ENCODE assay signal across 1 cellular context in genomic region chr7:44769381-44770209, GRCh38.
A peak's percentile ranks its signal among the peaks of the same experiment; 100 is the strongest.
TF ChIP-seq lines count a peak whose summit lies in the region.

No MANE protein-coding gene starts in this region.

TF ChIP-seq in GM12878, 131 proteins besides CTCF, POLR2A, EP300 and RAD21:
- TF ChIP-seq, protein P1, sequence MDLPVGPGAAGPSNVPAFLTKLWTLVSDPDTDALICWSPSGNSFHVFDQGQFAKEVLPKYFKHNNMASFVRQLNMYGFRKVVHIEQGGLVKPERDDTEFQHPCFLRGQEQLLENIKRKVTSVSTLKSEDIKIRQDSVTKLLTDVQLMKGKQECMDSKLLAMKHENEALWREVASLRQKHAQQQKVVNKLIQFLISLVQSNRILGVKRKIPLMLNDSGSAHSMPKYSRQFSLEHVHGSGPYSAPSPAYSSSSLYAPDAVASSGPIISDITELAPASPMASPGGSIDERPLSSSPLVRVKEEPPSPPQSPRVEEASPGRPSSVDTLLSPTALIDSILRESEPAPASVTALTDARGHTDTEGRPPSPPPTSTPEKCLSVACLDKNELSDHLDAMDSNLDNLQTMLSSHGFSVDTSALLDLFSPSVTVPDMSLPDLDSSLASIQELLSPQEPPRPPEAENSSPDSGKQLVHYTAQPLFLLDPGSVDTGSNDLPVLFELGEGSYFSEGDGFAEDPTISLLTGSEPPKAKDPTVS (IDR thresholded peaks at IDR 0.05; ENCODE audit: low read depth, low read length): no peak
- TF ChIP-seq ELK1 (IDR thresholded peaks at IDR 0.05; ENCODE audit: low read depth, low read length) (no peak), ATF2 (IDR thresholded peaks at IDR 0.05; ENCODE audit: low read length) (peak; percentile 33; the same call in 1 of the 2 replicates), CREM (IDR thresholded peaks at IDR 0.05; ENCODE audit: low read depth) (peak; percentile 31; the same call in 1 of the 2 replicates), POU2F2 (IDR thresholded peaks at IDR 0.05; ENCODE audit: borderline replicate concordance, low read depth, low read length) (0 out of 3 replicates have a peak, but pooled peaks have one; percentile 18), MLLT1 (IDR thresholded peaks at IDR 0.05) (0 out of 2 replicates have a peak, but pooled peaks have one; percentile 15), ZSCAN29 (IDR thresholded peaks at IDR 0.05) (no peak), TARDBP (IDR thresholded peaks at IDR 0.05; ENCODE audit: borderline replicate concordance) (no peak), NR2F1 (conservative IDR thresholded peaks at IDR 0.05) (peak; percentile 82), ATF3 (IDR thresholded peaks at IDR 0.05; ENCODE audit: borderline replicate concordance, extremely low read depth, low read depth, low read length) (no peak), SUPT20H (IDR thresholded peaks at IDR 0.05; ENCODE audit: borderline replicate concordance, control insufficient read depth, low read depth, low read length) (no peak), SREBF2 (IDR thresholded peaks at IDR 0.05; ENCODE audit: low read length) (no peak), BHLHE40 (IDR thresholded peaks at IDR 0.05; ENCODE audit: borderline replicate concordance in 1 of 2, low read depth in 2 of 2, low read length in 1 of 2) (peak; percentile 29 to 59; a peak in 1 of 4 replicates), MTA2 (IDR thresholded peaks at IDR 0.05; ENCODE audit: low read depth) (peak; percentile 30), SMAD1 (IDR thresholded peaks at IDR 0.05; ENCODE audit: low read depth, partially characterized antibody) (peak; percentile 84), ESRRA (IDR thresholded peaks at IDR 0.05; ENCODE audit: low read length) (no peak), PML (IDR thresholded peaks at IDR 0.05; ENCODE audit: low read length) (peak; percentile 31; the same call in 1 of the 2 replicates), CREB1 (IDR thresholded peaks at IDR 0.05; ENCODE audit: low read depth) (no peak), SPI1 (IDR thresholded peaks at IDR 0.05; ENCODE audit: borderline replicate concordance, insufficient read depth, low read depth, low read length) (no peak; the same call in 1 of the 2 replicates), SRF (IDR thresholded peaks at IDR 0.05; ENCODE audit: low read depth in 2 of 2, low read length in 2 of 2) (no peak), MTA3 (IDR thresholded peaks at IDR 0.05; ENCODE audit: borderline replicate concordance, low read length) (peak; percentile 76; the same call in 1 of the 2 replicates), ATF7 (IDR thresholded peaks at IDR 0.05; ENCODE audit: low read depth) (peak; percentile 76), NBN (IDR thresholded peaks at IDR 0.05) (0 out of 2 replicates have a peak, but pooled peaks have one; percentile 28), RUNX3 (IDR thresholded peaks at IDR 0.05; ENCODE audit: low read length) (peak; percentile 81), SP1 (IDR thresholded peaks at IDR 0.05; ENCODE audit: low read depth, low read length) (peak; percentile 19), IKZF2 (IDR thresholded peaks at IDR 0.05) (peak; percentile 64; a peak in 2 of 4 replicates), ZNF622 (IDR thresholded peaks at IDR 0.05) (no peak), DPF2 (IDR thresholded peaks at IDR 0.05) (0 out of 2 replicates have a peak, but pooled peaks have one; percentile 21)
- TF ChIP-seq, protein P2, sequence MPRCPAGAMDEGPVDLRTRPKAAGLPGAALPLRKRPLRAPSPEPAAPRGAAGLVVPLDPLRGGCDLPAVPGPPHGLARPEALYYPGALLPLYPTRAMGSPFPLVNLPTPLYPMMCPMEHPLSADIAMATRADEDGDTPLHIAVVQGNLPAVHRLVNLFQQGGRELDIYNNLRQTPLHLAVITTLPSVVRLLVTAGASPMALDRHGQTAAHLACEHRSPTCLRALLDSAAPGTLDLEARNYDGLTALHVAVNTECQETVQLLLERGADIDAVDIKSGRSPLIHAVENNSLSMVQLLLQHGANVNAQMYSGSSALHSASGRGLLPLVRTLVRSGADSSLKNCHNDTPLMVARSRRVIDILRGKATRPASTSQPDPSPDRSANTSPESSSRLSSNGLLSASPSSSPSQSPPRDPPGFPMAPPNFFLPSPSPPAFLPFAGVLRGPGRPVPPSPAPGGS (IDR thresholded peaks at IDR 0.05; ENCODE audit: borderline replicate concordance, insufficient read depth, low read depth, low read length, poor library complexity, severe bottlenecking): peak; percentile 67
- TF ChIP-seq, protein P3, sequence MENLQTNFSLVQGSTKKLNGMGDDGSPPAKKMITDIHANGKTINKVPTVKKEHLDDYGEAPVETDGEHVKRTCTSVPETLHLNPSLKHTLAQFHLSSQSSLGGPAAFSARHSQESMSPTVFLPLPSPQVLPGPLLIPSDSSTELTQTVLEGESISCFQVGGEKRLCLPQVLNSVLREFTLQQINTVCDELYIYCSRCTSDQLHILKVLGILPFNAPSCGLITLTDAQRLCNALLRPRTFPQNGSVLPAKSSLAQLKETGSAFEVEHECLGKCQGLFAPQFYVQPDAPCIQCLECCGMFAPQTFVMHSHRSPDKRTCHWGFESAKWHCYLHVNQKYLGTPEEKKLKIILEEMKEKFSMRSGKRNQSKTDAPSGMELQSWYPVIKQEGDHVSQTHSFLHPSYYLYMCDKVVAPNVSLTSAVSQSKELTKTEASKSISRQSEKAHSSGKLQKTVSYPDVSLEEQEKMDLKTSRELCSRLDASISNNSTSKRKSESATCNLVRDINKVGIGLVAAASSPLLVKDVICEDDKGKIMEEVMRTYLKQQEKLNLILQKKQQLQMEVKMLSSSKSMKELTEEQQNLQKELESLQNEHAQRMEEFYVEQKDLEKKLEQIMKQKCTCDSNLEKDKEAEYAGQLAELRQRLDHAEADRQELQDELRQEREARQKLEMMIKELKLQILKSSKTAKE (IDR thresholded peaks at IDR 0.05; ENCODE audit: low read depth, poor library complexity, severe bottlenecking): peak; percentile 19
